In genomic region chr2:38532366-38532765, GRCh38 we compare ENCODE assay signal across 27 cellular contexts.
"Had no signal": no experiment of that assay in that cellular context is flagged by ENCODE, and none has a peak within 500 bp of the region (broad histone marks: within the 10 kb centered on the region; RNA-seq: fewer than 3 reads in every experiment).

No MANE protein-coding gene starts in this region.

- H3K36me3 ChIP-seq: breast epithelium, lower lobe of right lung, neural progenitor cell, ovary, right atrium auricular region, transverse colon, uterus had no signal

- H3K9me3 Mint-ChIP-seq: activated CD4-positive, alpha-beta T cell treated with anti-CD3 and anti-CD28 coated beads, Interleukin-2, amount 10 ng/mL, durations not matched to agents 7 days and 5 days; activated CD8-positive, alpha-beta T cell treated with anti-CD3 and anti-CD28 coated beads for 36 hours; activated naive CD4-positive, alpha-beta T cell treated with anti-CD3 and anti-CD28 coated beads, Interleukin-2, amount 50 U/mL, for 72 hours; central memory CD8-positive, alpha-beta T cell; effector memory CD8-positive, alpha-beta T cell; naive thymus-derived CD4-positive, alpha-beta T cell; neural progenitor cell; stimulated activated effector memory CD8-positive, alpha-beta T cell treated with anti-CD3 and anti-CD28 coated beads, Interleukin-12 subunit alpha, Interleukin-12 subunit beta, amount 100 ng/mL, for 72 hours; T-helper 2 cell treated with Interferon-gamma antibody and Interleukin-4, amounts not matched to agents 5 μg/mL and 100 μg/mL, for 36 hours had no signal

- H3K27ac ChIP-seq: breast epithelium, dorsolateral prefrontal cortex, lower lobe of right lung, neural progenitor cell, ovary, psoas muscle, right atrium auricular region, skin epidermis, VCaP had no signal

- ATAC-seq: activated CD8-positive, alpha-beta memory T cell treated with anti-CD3 and anti-CD28 coated beads, Interleukin-2, amount 10 ng/mL, durations not matched to agents 7 days and 5 days; activated CD8-positive, alpha-beta T cell treated with anti-CD3 and anti-CD28 coated beads for 36 hours; activated naive CD4-positive, alpha-beta T cell treated with anti-CD3 and anti-CD28 coated beads, Interleukin-2, amount 50 U/mL, for 72 hours; effector memory CD8-positive, alpha-beta T cell; left lobe of liver; psoas muscle had no signal

- H3K27me3 ChIP-seq: breast epithelium, ovary, right atrium auricular region, uterus had no signal

- H3K36me3 Mint-ChIP-seq: activated CD8-positive, alpha-beta memory T cell treated with anti-CD3 and anti-CD28 coated beads, Interleukin-2, amount 10 ng/mL, durations not matched to agents 7 days and 5 days; activated naive CD4-positive, alpha-beta T cell treated with anti-CD3 and anti-CD28 coated beads, Interleukin-2, amount 50 U/mL, for 72 hours; immature natural killer cell; neural progenitor cell; stimulated activated effector memory CD8-positive, alpha-beta T cell treated with anti-CD3 and anti-CD28 coated beads, Interleukin-12 subunit alpha, Interleukin-12 subunit beta, amount 100 ng/mL, for 72 hours had no signal

- H3K27ac Mint-ChIP-seq: activated CD4-positive, alpha-beta T cell treated with anti-CD3 and anti-CD28 coated beads, Interleukin-2, amount 10 ng/mL, durations not matched to agents 7 days and 5 days; activated CD8-positive, alpha-beta memory T cell treated with anti-CD3 and anti-CD28 coated beads, Interleukin-2, amount 10 ng/mL, durations not matched to agents 7 days and 5 days; activated CD8-positive, alpha-beta T cell treated with anti-CD3 and anti-CD28 coated beads for 36 hours; activated naive CD4-positive, alpha-beta T cell treated with anti-CD3 and anti-CD28 coated beads, Interleukin-2, amount 50 U/mL, for 72 hours; effector memory CD8-positive, alpha-beta T cell; immature natural killer cell; naive thymus-derived CD4-positive, alpha-beta T cell; neural progenitor cell; stimulated activated effector memory CD8-positive, alpha-beta T cell treated with anti-CD3 and anti-CD28 coated beads, Interleukin-12 subunit alpha, Interleukin-12 subunit beta, amount 100 ng/mL, for 72 hours; T-helper 2 cell treated with Interferon-gamma antibody and Interleukin-4, amounts not matched to agents 5 μg/mL and 100 μg/mL, for 36 hours had no signal

- DNase-seq: activated CD4-positive, alpha-beta T cell treated with anti-CD3 and anti-CD28 coated beads, Interleukin-2, amount 10 ng/mL, durations not matched to agents 7 days and 5 days; activated CD4-positive, CD25-positive, alpha-beta regulatory T cell treated with anti-CD3 and anti-CD28 coated beads, Interleukin-2, amount 50 U/mL, for 72 hours; activated CD8-positive, alpha-beta memory T cell treated with anti-CD3 and anti-CD28 coated beads, Interleukin-2, amount 10 ng/mL, durations not matched to agents 7 days and 5 days; activated CD8-positive, alpha-beta T cell treated with anti-CD3 and anti-CD28 coated beads for 36 hours; activated gamma-delta T cell treated with Interleukin-2 at 50 U/mL for 16 hours; activated T-cell treated with anti-CD3 and anti-CD28 coated beads for 4 hours; dorsolateral prefrontal cortex; effector memory CD8-positive, alpha-beta T cell; foreskin melanocyte; immature natural killer cell; lower lobe of right lung; naive thymus-derived CD4-positive, alpha-beta T cell; ovary; psoas muscle; stimulated activated CD4-positive, alpha-beta T cell treated with anti-CD3 and anti-CD28 coated beads, Interleukin-2, amount 100 ng/mL, for 24 hours; uterus had no signal

- H3K4me2 ChIP-seq: neural progenitor cell had no signal

- H3K4me3 ChIP-seq: breast epithelium, dorsolateral prefrontal cortex, lower lobe of right lung, neural progenitor cell, ovary, psoas muscle, right atrium auricular region, skin epidermis, transverse colon, uterus had no signal

- H3K9ac ChIP-seq: neural progenitor cell had no signal

- H3K4me1 ChIP-seq: breast epithelium had no signal

- H3K9me3 ChIP-seq: breast epithelium, lower lobe of right lung, ovary, psoas muscle, right atrium auricular region, transverse colon, uterus had no signal

- H2AFZ ChIP-seq: neural progenitor cell had no signal

- H3K4me3 Mint-ChIP-seq: activated CD4-positive, alpha-beta T cell treated with anti-CD3 and anti-CD28 coated beads, Interleukin-2, amount 10 ng/mL, durations not matched to agents 7 days and 5 days; activated CD8-positive, alpha-beta memory T cell treated with anti-CD3 and anti-CD28 coated beads, Interleukin-2, amount 10 ng/mL, durations not matched to agents 7 days and 5 days; activated CD8-positive, alpha-beta T cell treated with anti-CD3 and anti-CD28 coated beads for 36 hours; central memory CD8-positive, alpha-beta T cell; effector memory CD8-positive, alpha-beta T cell; immature natural killer cell; naive thymus-derived CD4-positive, alpha-beta T cell; neural progenitor cell; stimulated activated effector memory CD8-positive, alpha-beta T cell treated with anti-CD3 and anti-CD28 coated beads, Interleukin-12 subunit alpha, Interleukin-12 subunit beta, amount 100 ng/mL, for 72 hours; T-helper 2 cell treated with Interferon-gamma antibody and Interleukin-4, amounts not matched to agents 5 μg/mL and 100 μg/mL, for 36 hours had no signal
